Comparison of ENCODE assay signal across 10 cellular contexts in the genomic region with DNA sequence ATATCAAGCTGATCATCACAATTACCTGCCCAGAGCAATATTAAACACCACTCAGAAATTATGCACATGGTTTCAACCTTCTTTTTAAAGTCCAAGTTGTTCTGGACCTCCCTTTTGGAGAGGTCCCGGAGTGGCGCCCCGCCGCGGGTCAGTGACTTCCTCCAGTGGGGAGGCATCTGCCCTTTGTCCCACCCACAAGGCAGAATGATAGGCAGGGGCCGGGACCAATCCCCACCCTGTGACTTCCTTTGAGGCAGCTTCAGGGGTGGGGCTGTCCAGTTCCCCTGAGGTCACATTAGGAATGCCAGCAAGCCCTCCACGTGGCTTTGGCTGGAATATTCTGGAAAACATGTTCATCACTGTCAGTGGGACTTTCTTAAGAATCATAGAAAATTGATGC.
DNase-seq lines count a peak whose midpoint lies in the region; ATAC-seq and TF ChIP-seq lines count a peak whose summit lies in the region.
"Had no signal": no experiment of that assay in that cellular context is flagged by ENCODE, and none has a peak within 500 bp of the region (broad histone marks: within the 10 kb centered on the region; RNA-seq: fewer than 3 reads in every experiment).

No MANE protein-coding gene starts in this region.

- ATAC-seq in heart right ventricle: peak in 7 of 8 donors; percentile 38 to 74 (median 50)
- ATAC-seq in HG03520 (IDR thresholded peaks at IDR 0.05; ENCODE audit: unreplicated experiment): no peak
- ATAC-seq in esophagus mucosa: no peak

- WGBS in heart right ventricle, 2 donors: 53 to 63% methylated on average over 7 of the region's 7 CpGs

- H3K9me3 Mint-ChIP-seq in HFFc6: no peaks in the 10 kb centered on the region
- H3K9me3 Mint-ChIP-seq: activated CD4-positive, alpha-beta memory T cell treated with anti-CD3 and anti-CD28 coated beads for 36 hours had no signal

- H3K4me1 Mint-ChIP-seq in HFFc6 (ENCODE audit: low read depth): peaks cover 58% of the 10 kb centered on the region

- H3K27ac ChIP-seq in heart right ventricle (no peak overlapping the region), skeletal muscle tissue (ENCODE audit: low read depth, low read length) (peak overlapping the region; percentile 47)
- H3K27ac ChIP-seq: cardiac muscle cell had no signal

- H3K4me1 ChIP-seq in heart right ventricle: peaks cover 9 to 48% (median 23%) of the 10 kb centered on the region in 9 donors
- H3K4me1 ChIP-seq in skeletal muscle tissue (ENCODE audit: control insufficient read depth in 3 of 3, insufficient read depth in 3 of 3, low read length in 3 of 3): peaks cover 29 to 45% (median 42%) of the 10 kb centered on the region in 3 donors

- TF ChIP-seq CTCF in heart right ventricle (IDR thresholded peaks at IDR 0.05) (no peak), HFFc6 (IDR thresholded peaks at IDR 0.05) (no peak)

- H3K4me3 ChIP-seq in heart right ventricle (no peak overlapping the region), skeletal muscle tissue (ENCODE audit: low read length in 3 of 3) (no peak overlapping the region)
- H3K4me3 ChIP-seq: cardiac muscle cell had no signal

- H3K36me3 ChIP-seq in heart right ventricle (no peaks in the 10 kb centered on the region), skeletal muscle tissue (ENCODE audit: control insufficient read depth in 3 of 3, insufficient read depth in 3 of 3, low read length in 3 of 3) (no peaks in the 10 kb centered on the region)
- H3K36me3 ChIP-seq: cardiac muscle cell had no signal

- intact Hi-C loops in heart right ventricle (cut with DNase I): loop anchor here in 1 of 10 donors (10.0 kb wide), 1 partner anchor 57 kb away; no protein-coding TSS in a partner anchor

- H3K27ac Mint-ChIP-seq in HFFc6: no peak overlapping the region
- H3K27ac Mint-ChIP-seq: activated CD4-positive, alpha-beta memory T cell treated with anti-CD3 and anti-CD28 coated beads for 36 hours had no signal

- H3K9me3 ChIP-seq in heart right ventricle (no peaks in the 10 kb centered on the region), skeletal muscle tissue (ENCODE audit: control insufficient read depth in 3 of 3, low read length in 3 of 3) (no peaks in the 10 kb centered on the region)

- H3K27me3 Mint-ChIP-seq in HFFc6 (ENCODE audit: insufficient read depth): peaks cover 1% of the 10 kb centered on the region; the same call in 1 of the 2 replicates

- no peak overlapping the region for H3K9ac ChIP-seq in skeletal muscle tissue (ENCODE audit: low read depth in 1 of 3, low read length in 3 of 3)

- no peak overlapping the region for H3K4me3 Mint-ChIP-seq in HFFc6
- H3K4me3 Mint-ChIP-seq: activated CD4-positive, alpha-beta memory T cell treated with anti-CD3 and anti-CD28 coated beads for 36 hours had no signal

- DNase-seq in ELR (ENCODE audit: low read depth): peak; percentile 33
- peak; percentile 28 for DNase-seq in RPMI8226
- DNase-seq in heart right ventricle: peak; percentile 66 to 76
- no peak for DNase-seq in HFFc6
- DNase-seq: activated CD4-positive, alpha-beta memory T cell treated with anti-CD3 and anti-CD28 coated beads for 36 hours; T-helper 1 cell had no signal

- no peaks in the 10 kb centered on the region for H3K36me3 Mint-ChIP-seq in HFFc6 (ENCODE audit: low read depth)
- H3K36me3 Mint-ChIP-seq: activated CD4-positive, alpha-beta memory T cell treated with anti-CD3 and anti-CD28 coated beads for 36 hours had no signal

- H3K27me3 ChIP-seq in heart right ventricle: peaks cover 0 to 9% (median 0%) of the 10 kb centered on the region in 7 donors
- H3K27me3 ChIP-seq in skeletal muscle tissue (ENCODE audit: control insufficient read depth in 3 of 3, insufficient read depth in 3 of 3, low read length in 3 of 3): peaks cover 4 to 8% (median 4%) of the 10 kb centered on the region in 3 donors

Comparison
In these comparisons a context has a peak if more than half of its experiments do, and no peak if none do; other contexts are left out.
1. ATAC-seq: peak in heart right ventricle (7 of 8); none in HG03520 (single experiment) and esophagus mucosa (single experiment).